28 cellular contexts compared by ENCODE assay signal in genomic region chr3:153574445-153574844, GRCh38.
"Had no signal": no experiment of that assay in that cellular context is flagged by ENCODE, and none has a peak within 500 bp of the region (broad histone marks: within the 10 kb centered on the region; RNA-seq: fewer than 3 reads in every experiment).

No MANE protein-coding gene starts in this region.

- H3K4me3 ChIP-seq: ascending aorta, lower lobe of right lung, thoracic aorta, vagina had no signal

- ATAC-seq: activated CD4-positive, CD25-positive, alpha-beta regulatory T cell treated with anti-CD3 and anti-CD28 coated beads, Interleukin-2, amount 50 U/mL, for 24 hours; activated naive CD8-positive, alpha-beta T cell treated with anti-CD3 and anti-CD28 coated beads, Interleukin-2, amount 50 U/mL, for 24 hours; activated T-cell treated with anti-CD3 and anti-CD28 coated beads, Interleukin-2, amount 50 U/mL, for 72 hours; foreskin keratinocyte; left lobe of liver; lower lobe of right lung; stimulated activated naive B cell treated with anti-CD40 and anti-IgM and Interleukin-4, amounts not matched to agents 10 μg/mL and 1 μg/mL and 100 μg/mL, for 72 hours had no signal

- H3K79me2 ChIP-seq: parathyroid adenoma had no signal

- H3K9ac ChIP-seq: parathyroid adenoma had no signal

- H3K27me3 ChIP-seq: ascending aorta, foreskin keratinocyte, vagina had no signal

- H3K9me3 Mint-ChIP-seq: activated CD4-positive, alpha-beta memory T cell treated with anti-CD3 and anti-CD28 coated beads, Interleukin-2, amount 10 ng/mL, durations not matched to agents 7 days and 5 days; activated naive CD8-positive, alpha-beta T cell treated with anti-CD3 and anti-CD28 coated beads, Interleukin-2, amount 50 U/mL, for 24 hours; dendritic cell treated with granulocyte-macrophage colony-stimulating factor and Interleukin-4, amounts not matched to agents 40 ng/mL and 50 ng/mL, for 4 days; type B pancreatic cell had no signal

- H3K4me3 Mint-ChIP-seq: activated CD4-positive, alpha-beta memory T cell treated with anti-CD3 and anti-CD28 coated beads, Interleukin-2, amount 10 ng/mL, durations not matched to agents 7 days and 5 days; activated CD4-positive, alpha-beta T cell treated with anti-CD3 and anti-CD28 coated beads, Interleukin-2, amount 10 ng/mL, durations not matched to agents 24 days and 14 days; activated naive CD8-positive, alpha-beta T cell treated with anti-CD3 and anti-CD28 coated beads, Interleukin-2, amount 50 U/mL, for 24 hours; activated T-cell treated with anti-CD3 and anti-CD28 coated beads, Interleukin-2, amount 50 U/mL, for 72 hours; dendritic cell treated with granulocyte-macrophage colony-stimulating factor and Interleukin-4, amounts not matched to agents 40 ng/mL and 50 ng/mL, for 4 days; naive B cell; stimulated activated naive B cell treated with anti-CD40 and anti-IgM and Interleukin-4, amounts not matched to agents 10 μg/mL and 1 μg/mL and 100 μg/mL, for 72 hours; type B pancreatic cell had no signal

- H3K9me3 ChIP-seq: ascending aorta, lower lobe of right lung, thoracic aorta, vagina had no signal

- H3K27ac Mint-ChIP-seq: activated CD4-positive, alpha-beta memory T cell treated with anti-CD3 and anti-CD28 coated beads, Interleukin-2, amount 10 ng/mL, durations not matched to agents 7 days and 5 days; activated CD4-positive, alpha-beta T cell treated with anti-CD3 and anti-CD28 coated beads, Interleukin-2, amount 10 ng/mL, durations not matched to agents 24 days and 14 days; activated naive CD8-positive, alpha-beta T cell treated with anti-CD3 and anti-CD28 coated beads, Interleukin-2, amount 50 U/mL, for 24 hours; activated T-cell treated with anti-CD3 and anti-CD28 coated beads, Interleukin-2, amount 50 U/mL, for 72 hours; dendritic cell treated with granulocyte-macrophage colony-stimulating factor and Interleukin-4, amounts not matched to agents 40 ng/mL and 50 ng/mL, for 4 days; naive B cell; stimulated activated naive B cell treated with anti-CD40 and anti-IgM and Interleukin-4, amounts not matched to agents 10 μg/mL and 1 μg/mL and 100 μg/mL, for 72 hours; type B pancreatic cell had no signal

- H3K4me1 Mint-ChIP-seq: activated CD4-positive, alpha-beta memory T cell treated with anti-CD3 and anti-CD28 coated beads, Interleukin-2, amount 10 ng/mL, durations not matched to agents 7 days and 5 days; naive B cell; stimulated activated naive B cell treated with anti-CD40 and anti-IgM and Interleukin-4, amounts not matched to agents 10 μg/mL and 1 μg/mL and 100 μg/mL, for 72 hours had no signal

- H2AFZ ChIP-seq: parathyroid adenoma had no signal

- H3K27ac ChIP-seq: ascending aorta, foreskin keratinocyte, lower lobe of right lung, parathyroid adenoma, thoracic aorta, vagina, VCaP had no signal

- H3K4me1 ChIP-seq: ascending aorta, foreskin keratinocyte, lower lobe of right lung, parathyroid adenoma, vagina had no signal

- H3K36me3 ChIP-seq: ascending aorta, lower lobe of right lung, thoracic aorta, vagina had no signal

- H3K36me3 Mint-ChIP-seq: naive B cell; stimulated activated naive B cell treated with anti-CD40 and anti-IgM and Interleukin-4, amounts not matched to agents 10 μg/mL and 1 μg/mL and 100 μg/mL, for 72 hours; type B pancreatic cell had no signal

- DNase-seq: activated CD4-positive, alpha-beta memory T cell treated with anti-CD3 and anti-CD28 coated beads, Interleukin-2, amount 10 ng/mL, durations not matched to agents 7 days and 5 days; activated CD4-positive, alpha-beta T cell treated with anti-CD3 and anti-CD28 coated beads, Interleukin-2, amount 10 ng/mL, durations not matched to agents 24 days and 14 days; activated effector memory CD4-positive, alpha-beta T cell treated with Interleukin-2 at 50 U/mL for 16 hours; activated naive CD4-positive, alpha-beta T cell treated with anti-CD3 and anti-CD28 coated beads, Interleukin-2, amount 50 U/mL, for 16 hours; activated naive CD8-positive, alpha-beta T cell treated with anti-CD3 and anti-CD28 coated beads, Interleukin-2, amount 50 U/mL, for 24 hours; activated T-cell treated with anti-CD3 and anti-CD28 coated beads, Interleukin-2, amount 50 U/mL, for 72 hours; cerebellar nuclear complex; effector CD4-positive, alpha-beta T cell; erythroblast; foreskin keratinocyte; kidney; lower lobe of right lung; mesendoderm; naive B cell; nucleus accumbens; right cardiac atrium; small intestine; stimulated activated CD4-positive, alpha-beta T cell treated with anti-CD3 and anti-CD28 coated beads, Interleukin-15, amount 100 ng/mL, for 24 hours; stimulated activated naive B cell treated with anti-CD40 and anti-IgM and Interleukin-4, amounts not matched to agents 10 μg/mL and 1 μg/mL and 100 μg/mL, for 72 hours had no signal

- FAIRE-seq: kidney, small intestine had no signal

- H3K27me3 Mint-ChIP-seq: activated CD4-positive, alpha-beta memory T cell treated with anti-CD3 and anti-CD28 coated beads, Interleukin-2, amount 10 ng/mL, durations not matched to agents 7 days and 5 days; activated CD4-positive, alpha-beta T cell treated with anti-CD3 and anti-CD28 coated beads, Interleukin-2, amount 10 ng/mL, durations not matched to agents 24 days and 14 days; activated naive CD8-positive, alpha-beta T cell treated with anti-CD3 and anti-CD28 coated beads, Interleukin-2, amount 50 U/mL, for 24 hours; type B pancreatic cell had no signal
